ENCODE assay signal across 9 cellular contexts in genomic region chr20:58237318-58238182, GRCh38. TPM values are rescaled to one million over a fixed set of nuclear protein-coding genes. Genes with fewer than 3 reads are reported as not detected.
DNase-seq lines count a peak whose midpoint lies in the region; ATAC-seq and TF ChIP-seq lines count a peak whose summit lies in the region.
"Had no signal": no experiment of that assay in that cellular context is flagged by ENCODE, and none has a peak within 500 bp of the region (broad histone marks: within the 10 kb centered on the region; RNA-seq: fewer than 3 reads in every experiment).

No MANE protein-coding gene starts in this region.

- peaks cover 0 to 6% of the 10 kb centered on the region in 2 donors for H3K36me3 ChIP-seq in adrenal gland (replicated peaks in 1 of 2)

- H3K4me1 ChIP-seq in adrenal gland (replicated peaks in 1 of 2), result peaks cover 6 to 10% of the 10 kb centered on the region in 2 donors

- no peak for DNase-seq in AG04449 (ENCODE audit: low read depth, low spot score)
- peak; percentile 59 for DNase-seq in HCEC 1CT
- DNase-seq in adrenal gland, result no peak
- no peak for DNase-seq in memory B cell (ENCODE audit: low spot score in 2 of 2)
- no peak for DNase-seq in superior temporal gyrus (ENCODE audit: extremely low spot score)
- no peak for DNase-seq in COR-L47 (lab: John Stamatoyannopoulos, UW)

- no peaks in the 10 kb centered on the region for H3K27me3 ChIP-seq in adrenal gland

- H3K4me3 Mint-ChIP-seq in memory B cell, result peak overlapping the region; percentile 89

- intact Hi-C loops in adrenal gland (cut with DNase I), result loop anchor here (5.0 to 10.0 kb wide), 4 partner anchors 207 to 607 kb away; no protein-coding TSS in a partner anchor

- 35 to 42% (median 36%) methylated on average over 7 of the region's 7 CpGs for WGBS in adrenal gland, 4 donors

- H3K27ac Mint-ChIP-seq in memory B cell, result peak overlapping the region; percentile 80

- H3K9me3 ChIP-seq in adrenal gland (replicated peaks in 1 of 3), result no peaks in the 10 kb centered on the region

- no peak for TF ChIP-seq CTCF in AG04449 (IDR thresholded peaks at IDR 0.05; ENCODE audit: insufficient read depth, low read length, missing control alignments)
- TF ChIP-seq CTCF in adrenal gland (IDR thresholded peaks at IDR 0.05), result peak in 1 of 6 experiments; percentile 3

- no peaks in the 10 kb centered on the region for H3K4me1 Mint-ChIP-seq in memory B cell

- H3K27ac ChIP-seq in adrenal gland, result peak overlapping the region; percentile 34 to 87 (median 56)

- no peaks in the 10 kb centered on the region for H3K27me3 Mint-ChIP-seq in memory B cell

- no peaks in the 10 kb centered on the region for H3K9me3 Mint-ChIP-seq in memory B cell

- H3K4me3 ChIP-seq in AG04449 (ENCODE audit: low read depth, low read length) (peak overlapping the region; percentile 23), adrenal gland (peak overlapping the region in 1 of 4 donors; percentile 65)

- TF ChIP-seq POLR2A in adrenal gland (IDR thresholded peaks at IDR 0.05), result no peak

- CTCF ChIA-PET in AG04449 (lab: Yijun Ruan, JAX), result interaction anchor here (0.6 to 6.5 kb wide), 47 partner anchors 10 to 984 kb away, joined by 3 to 96 read pairs (median 4); partner anchors contain the start of genes APCDD1L, GNAS and STX16

- no peak for ATAC-seq in memory B cell (ENCODE audit: low read depth)
- ATAC-seq in HG03565 (IDR thresholded peaks at IDR 0.05; ENCODE audit: unreplicated experiment), result no peak
- ATAC-seq in GM19351 (IDR thresholded peaks at IDR 0.05; ENCODE audit: unreplicated experiment), result no peak

- POLR2A ChIA-PET in AG04449 (lab: Yijun Ruan, JAX), result interaction anchor here (0.7 kb wide), 1 partner anchor 392 kb away, joined by 3 read pairs; no protein-coding TSS in a partner anchor

- peaks cover 8% of the 10 kb centered on the region for H3K36me3 Mint-ChIP-seq in memory B cell

RNA-seq across cellular contexts. Expression of gene ANKRD60, which starts 9.1 kb away (rescaled TPM):
- total RNA-seq in adrenal gland, result not detected
- polyA plus RNA-seq in adrenal gland, result not detected
- total RNA-seq: Right ventricle myocardium superior had no signal
